In genomic region chr3:136196401-136197158, GRCh38 we compare ENCODE assay signal across 1 cellular context.
TF ChIP-seq lines count a peak whose summit lies in the region.

No MANE protein-coding gene starts in this region.

TF ChIP-seq in K562, 482 proteins besides CTCF, POLR2A, EP300 and RAD21 (continued from another document and continues in another):
- TF ChIP-seq ZNF395 (CRISPR knock-in tag; IDR thresholded peaks at IDR 0.05) (peak; percentile 40; the same call in 1 of the 2 replicates), NR2F6 (CRISPR knock-in tag; IDR thresholded peaks at IDR 0.05) (no peak), KDM4B (IDR thresholded peaks at IDR 0.05; ENCODE audit: borderline replicate concordance in 2 of 2, low read depth in 1 of 2) (no peak), POLR2AphosphoS5 (IDR thresholded peaks at IDR 0.05; ENCODE audit: control insufficient read depth, insufficient read depth, low read depth, low read length) (peak; percentile 46), CREB5 (CRISPR knock-in tag; IDR thresholded peaks at IDR 0.05) (no peak), CGGBP1 (CRISPR knock-in tag; IDR thresholded peaks at IDR 0.05) (no peak), ZBTB49 (CRISPR knock-in tag; IDR thresholded peaks at IDR 0.05; ENCODE audit: borderline replicate concordance) (peak; percentile 95), TAF15 (IDR thresholded peaks at IDR 0.05; ENCODE audit: low read depth, low read length) (no peak), ZBTB40 (IDR thresholded peaks at IDR 0.05) (no peak; the same call in 1 of the 2 replicates), ZBTB40 (CRISPR knock-in tag; IDR thresholded peaks at IDR 0.05) (no peak), XRCC5 (IDR thresholded peaks at IDR 0.05; ENCODE audit: low read depth, low read length) (no peak), WHSC1 (IDR thresholded peaks at IDR 0.05; ENCODE audit: low read length) (no peak), NUFIP1 (IDR thresholded peaks at IDR 0.05; ENCODE audit: partially characterized antibody) (no peak), ZNF586 (CRISPR knock-in tag; conservative IDR thresholded peaks at IDR 0.05) (no peak), EHMT2 (IDR thresholded peaks at IDR 0.05) (no peak), TFE3 (CRISPR knock-in tag; IDR thresholded peaks at IDR 0.05) (no peak), RBM25 (IDR thresholded peaks at IDR 0.05; ENCODE audit: low read depth, low read length, severe bottlenecking) (no peak), ZNF583 (CRISPR knock-in tag; IDR thresholded peaks at IDR 0.05) (no peak), ERF (CRISPR knock-in tag; IDR thresholded peaks at IDR 0.05) (peak; percentile 55; the same call in 1 of the 2 replicates), HMGXB4 (CRISPR knock-in tag; IDR thresholded peaks at IDR 0.05) (no peak), HBP1 (CRISPR knock-in tag; IDR thresholded peaks at IDR 0.05) (no peak), ETV6 (IDR thresholded peaks at IDR 0.05; ENCODE audit: borderline replicate concordance in 1 of 2, low read depth in 2 of 2, low read length in 1 of 2) (no peak), ETV6 (CRISPR knock-in tag; IDR thresholded peaks at IDR 0.05; ENCODE audit: borderline replicate concordance) (peak; percentile 93), HCFC1 (IDR thresholded peaks at IDR 0.05; ENCODE audit: low read depth, low read length) (no peak), TBP (optimal IDR thresholded peaks at IDR 0.05; ENCODE audit: low read depth, low read length) (peak; percentile 34), BDP1 (IDR thresholded peaks at IDR 0.05; ENCODE audit: insufficient read depth, insufficient read length) (no peak), LARP7 (IDR thresholded peaks at IDR 0.05) (no peak), TEAD1 (CRISPR knock-in tag; IDR thresholded peaks at IDR 0.05) (peak in 1 of 2 experiments; percentile 83; a peak in 1 of 4 replicates), COPS2 (conservative IDR thresholded peaks at IDR 0.05) (no peak), POLR3G (IDR thresholded peaks at IDR 0.05; ENCODE audit: extremely low read depth, insufficient read length, insufficient replicate concordance) (no peak), GABPB2 (CRISPR knock-in tag; conservative IDR thresholded peaks at IDR 0.05) (no peak), ZNF133 (CRISPR knock-in tag; IDR thresholded peaks at IDR 0.05) (no peak), NR2C2 (CRISPR knock-in tag; IDR thresholded peaks at IDR 0.05) (peak; percentile 81; the same call in 1 of the 2 replicates), NR2C2 (tag; IDR thresholded peaks at IDR 0.05) (peak; percentile 84), TAL1 (IDR thresholded peaks at IDR 0.05) (no peak), MCM5 (IDR thresholded peaks at IDR 0.05; ENCODE audit: low read depth) (no peak), ZNF197 (CRISPR knock-in tag; IDR thresholded peaks at IDR 0.05; ENCODE audit: low read depth) (no peak), MEF2A (IDR thresholded peaks at IDR 0.05; ENCODE audit: control insufficient read depth, low read depth, low read length) (no peak), HMG20A (CRISPR knock-in tag; conservative IDR thresholded peaks at IDR 0.05) (no peak), RUNX1 (IDR thresholded peaks at IDR 0.05; ENCODE audit: low read depth) (no peak), E2F1 (CRISPR knock-in tag; IDR thresholded peaks at IDR 0.05) (peak; percentile 82; the same call in 1 of the 2 replicates), ZNF589 (CRISPR knock-in tag; IDR thresholded peaks at IDR 0.05; ENCODE audit: low read depth) (no peak), PPARD (CRISPR knock-in tag; IDR thresholded peaks at IDR 0.05) (no peak), TAF9B (IDR thresholded peaks at IDR 0.05; ENCODE audit: partially characterized antibody) (peak; percentile 83), DMBX1 (CRISPR knock-in tag; IDR thresholded peaks at IDR 0.05; ENCODE audit: borderline replicate concordance) (peak; percentile 11; the same call in 1 of the 2 replicates), RBM22 (IDR thresholded peaks at IDR 0.05; ENCODE audit: low read depth, low read length, poor library complexity, severe bottlenecking) (peak; percentile 60)
